Comparison of ENCODE assay signal across 20 cellular contexts in genomic region chr15:64987136-64987535, GRCh38. TPM values are rescaled to one million over a fixed set of nuclear protein-coding genes. Genes with fewer than 3 reads are reported as not detected.
A peak's percentile ranks its signal among the peaks of the same experiment; 100 is the strongest.
DNase-seq lines count a peak whose midpoint lies in the region; ATAC-seq and TF ChIP-seq lines count a peak whose summit lies in the region.
"Had no signal": no experiment of that assay in that cellular context is flagged by ENCODE, and none has a peak within 500 bp of the region (broad histone marks: within the 10 kb centered on the region; RNA-seq: fewer than 3 reads in every experiment).

No MANE protein-coding gene starts in this region.

- CTCF ChIA-PET in CD4-positive, alpha-beta memory T cell (lab: Charles Lee; ENCODE audit: partially characterized antibody) = no interaction called here

- no peaks in the 10 kb centered on the region for H3K36me3 ChIP-seq in CD4-positive, alpha-beta memory T cell (ENCODE audit: insufficient read depth, low read length)
- no peaks in the 10 kb centered on the region for H3K36me3 ChIP-seq in Loucy (ENCODE audit: insufficient read depth, low read length)
- no peaks in the 10 kb centered on the region for H3K36me3 ChIP-seq in neural progenitor cell

- H3K27ac ChIP-seq in CD4-positive, alpha-beta memory T cell (ENCODE audit: low read depth, low read length) = no peak overlapping the region
- no peak overlapping the region for H3K27ac ChIP-seq in neural progenitor cell
- H3K27ac ChIP-seq: lower lobe of right lung, spleen had no signal

- POLR2A ChIA-PET in CD4-positive, alpha-beta memory T cell (lab: Charles Lee; ENCODE audit: partially characterized antibody) = no interaction called here

- peak overlapping the region; percentile 48 for H3K9ac ChIP-seq in Loucy (ENCODE audit: low read depth, low read length, poor library complexity, severe bottlenecking)
- no peak overlapping the region for H3K9ac ChIP-seq in neural progenitor cell

- no peak for TF ChIP-seq CTCF in Loucy (conservative IDR thresholded peaks at IDR 0.05; ENCODE audit: low read length)
- no peak for TF ChIP-seq CTCF in neural progenitor cell (IDR thresholded peaks at IDR 0.05)

- DNase-seq in CD4-positive, alpha-beta memory T cell = no peak
- DNase-seq in neural progenitor cell (ENCODE audit: low spot score) = no peak
- DNase-seq in UCSD-AML1 (lab: John Stamatoyannopoulos, UW; ENCODE audit: unreplicated experiment) = no peak
- DNase-seq in NCI-H1092 (lab: John Stamatoyannopoulos, UW) = no peak
- DNase-seq in middle frontal gyrus (ENCODE audit: extremely low spot score, low spot score) = no peak
- DNase-seq: activated CD4-positive, alpha-beta T cell treated with anti-CD3 and anti-CD28 coated beads for 48 hours; BE2C; lower lobe of right lung; NCI-H748 treated with DMSO at 0.1 percent for 48 hours; spleen; T-helper 9 cell had no signal

- no peaks in the 10 kb centered on the region for H3K9me3 ChIP-seq in CD4-positive, alpha-beta memory T cell (ENCODE audit: control insufficient read depth in 1 of 2, low read length in 2 of 2)
- H3K9me3 ChIP-seq in Loucy (ENCODE audit: insufficient read depth, low read depth, low read length) (no peaks in the 10 kb centered on the region), neural progenitor cell (ENCODE audit: low read depth) (no peaks in the 10 kb centered on the region)
- H3K9me3 ChIP-seq: BE2C, lower lobe of right lung, spleen had no signal

- H2AFZ ChIP-seq in Loucy (ENCODE audit: low read length) (no peak overlapping the region), neural progenitor cell (replicated peaks) (no peak overlapping the region)

- peaks cover 6 to 16% of the 10 kb centered on the region in 2 donors for H3K36me3 Mint-ChIP-seq in CD4-positive, alpha-beta memory T cell
- H3K36me3 Mint-ChIP-seq in dendritic cell treated with granulocyte-macrophage colony-stimulating factor and Interleukin-4, amounts not matched to agents 40 ng/mL and 50 ng/mL, for 4 days (ENCODE audit: low read depth) = peaks cover 53% of the 10 kb centered on the region
- peaks cover 7% of the 10 kb centered on the region for H3K36me3 Mint-ChIP-seq in neural progenitor cell

- H3K4me2 ChIP-seq in Loucy (ENCODE audit: low read depth, low read length, poor library complexity, severe bottlenecking) (peak overlapping the region; percentile 90), neural progenitor cell (no peak overlapping the region)

- no peaks in the 10 kb centered on the region; the same call in 1 of the 2 replicates for H3F3A ChIP-seq in Loucy (ENCODE audit: low read depth)
- peaks cover 31% of the 10 kb centered on the region for H3F3A ChIP-seq in neural progenitor cell (ENCODE audit: low read depth)

- no peaks in the 10 kb centered on the region for H3K9me2 ChIP-seq in Loucy (replicated peaks; ENCODE audit: low read depth, low read length)

- peaks cover 40% of the 10 kb centered on the region for H3K4me1 ChIP-seq in CD4-positive, alpha-beta memory T cell (ENCODE audit: insufficient read depth, low read length)
- H3K4me1 ChIP-seq in Loucy (ENCODE audit: insufficient read depth, low read length, poor library complexity, severe bottlenecking) (peaks cover 42% of the 10 kb centered on the region), neural progenitor cell (peaks cover 10% of the 10 kb centered on the region)

- H3K79me2 ChIP-seq in Loucy (ENCODE audit: insufficient read depth, low read length) (peaks cover 34% of the 10 kb centered on the region), neural progenitor cell (ENCODE audit: low read depth) (peaks cover 32% of the 10 kb centered on the region)

- intact Hi-C loops in CD4-positive, alpha-beta memory T cell (cut with micrococcal nuclease) = no loop called here
- intact Hi-C loops in dendritic cell treated with granulocyte-macrophage colony-stimulating factor and Interleukin-4, amounts not matched to agents 40 ng/mL and 50 ng/mL, for 4 days (cut with micrococcal nuclease) = no loop called here

- peaks cover 27 to 62% (median 43%) of the 10 kb centered on the region in 4 donors for H3K4me1 Mint-ChIP-seq in CD4-positive, alpha-beta memory T cell
- peaks cover 62% of the 10 kb centered on the region for H3K4me1 Mint-ChIP-seq in dendritic cell treated with granulocyte-macrophage colony-stimulating factor and Interleukin-4, amounts not matched to agents 40 ng/mL and 50 ng/mL, for 4 days (ENCODE audit: low read depth)
- H3K4me1 Mint-ChIP-seq in neural progenitor cell = peaks cover 44% of the 10 kb centered on the region

- H4K20me1 ChIP-seq in Loucy (ENCODE audit: insufficient read depth, low read length, poor library complexity, severe bottlenecking) = peaks cover 11% of the 10 kb centered on the region
- H4K20me1 ChIP-seq in neural progenitor cell (ENCODE audit: low read depth) = peaks cover 8% of the 10 kb centered on the region

- no peak for ATAC-seq in HG02884 (IDR thresholded peaks at IDR 0.05; ENCODE audit: unreplicated experiment)
- ATAC-seq: HCT116, lower lobe of right lung, Right ventricle myocardium inferior had no signal

- H3K27ac Mint-ChIP-seq in CD4-positive, alpha-beta memory T cell = peak overlapping the region in 3 of 7 donors; percentile 6 to 55 (median 22)
- no peak overlapping the region for H3K27ac Mint-ChIP-seq in dendritic cell treated with granulocyte-macrophage colony-stimulating factor and Interleukin-4, amounts not matched to agents 40 ng/mL and 50 ng/mL, for 4 days
- no peak overlapping the region for H3K27ac Mint-ChIP-seq in neural progenitor cell

- peaks cover 0 to 6% (median 0%) of the 10 kb centered on the region in 8 donors for H3K9me3 Mint-ChIP-seq in CD4-positive, alpha-beta memory T cell
- H3K9me3 Mint-ChIP-seq in dendritic cell treated with granulocyte-macrophage colony-stimulating factor and Interleukin-4, amounts not matched to agents 40 ng/mL and 50 ng/mL, for 4 days = no peaks in the 10 kb centered on the region
- H3K9me3 Mint-ChIP-seq in neural progenitor cell = no peaks in the 10 kb centered on the region

- no peak overlapping the region for H3K4me3 ChIP-seq in CD4-positive, alpha-beta memory T cell (ENCODE audit: low read length in 2 of 2)
- H3K4me3 ChIP-seq in Loucy (ENCODE audit: low read length, poor library complexity, severe bottlenecking) (peak overlapping the region; percentile 97), neural progenitor cell (no peak overlapping the region)
- H3K4me3 ChIP-seq: lower lobe of right lung had no signal

- peak overlapping the region in 5 of 8 donors; percentile 23 to 58 (median 46) for H3K4me3 Mint-ChIP-seq in CD4-positive, alpha-beta memory T cell
- peak overlapping the region; percentile 2 for H3K4me3 Mint-ChIP-seq in dendritic cell treated with granulocyte-macrophage colony-stimulating factor and Interleukin-4, amounts not matched to agents 40 ng/mL and 50 ng/mL, for 4 days
- peak overlapping the region; percentile 1 for H3K4me3 Mint-ChIP-seq in neural progenitor cell

- H3K27me3 ChIP-seq in CD4-positive, alpha-beta memory T cell (ENCODE audit: insufficient read depth, low read length) = no peaks in the 10 kb centered on the region
- H3K27me3 ChIP-seq in Loucy (ENCODE audit: insufficient read depth, low read length, poor library complexity, severe bottlenecking) (no peaks in the 10 kb centered on the region), neural progenitor cell (no peaks in the 10 kb centered on the region)
- H3K27me3 ChIP-seq: BE2C, spleen had no signal

- H3K27me3 Mint-ChIP-seq in CD4-positive, alpha-beta memory T cell = no peaks in the 10 kb centered on the region
- no peaks in the 10 kb centered on the region for H3K27me3 Mint-ChIP-seq in dendritic cell treated with granulocyte-macrophage colony-stimulating factor and Interleukin-4, amounts not matched to agents 40 ng/mL and 50 ng/mL, for 4 days
- H3K27me3 Mint-ChIP-seq in neural progenitor cell (ENCODE audit: insufficient read depth, low read depth) = peaks cover 4% of the 10 kb centered on the region

RNA-seq across cellular contexts. Expression of gene SPG21, which starts 2.6 kb away (rescaled TPM):
- 10 to 100 TPM; 57.2 to 61.1 TPM for total RNA-seq in CD4-positive, alpha-beta memory T cell
- polyA plus RNA-seq in CD4-positive, alpha-beta memory T cell = 100 to 1,000 TPM; 128 to 179 TPM
- total RNA-seq in neural progenitor cell (ENCODE audit: low replicate concordance) = 84.4 and 109 TPM in 2 replicates

RNA-seq across cellular contexts. Expression of gene MTFMT, which starts 42.3 kb away (rescaled TPM):
- total RNA-seq in CD4-positive, alpha-beta memory T cell = 10 to 100 TPM; 15.2 to 18.3 TPM
- polyA plus RNA-seq in CD4-positive, alpha-beta memory T cell = 10 to 100 TPM; 19.7 to 22.6 TPM
- 22.2 and 30.3 TPM in 2 replicates for total RNA-seq in neural progenitor cell (ENCODE audit: low replicate concordance)

RNA-seq across cellular contexts. Expression of gene SLC51B, which starts 58.1 kb away (rescaled TPM):
- not detected for total RNA-seq in CD4-positive, alpha-beta memory T cell
- not detected for polyA plus RNA-seq in CD4-positive, alpha-beta memory T cell
- total RNA-seq in neural progenitor cell (ENCODE audit: low replicate concordance) = not detected in 2 replicates
- total RNA-seq: astrocyte, Daoy, dermis microvascular lymphatic vessel endothelial cell, omental fat pad, Right ventricle myocardium inferior, spleen had no signal
